ENCODE assay signal across 1 cellular context in genomic region chr1:1906185-1907097, GRCh38.
A peak's percentile ranks its signal among the peaks of the same experiment; 100 is the strongest.
TF ChIP-seq lines count a peak whose summit lies in the region.

No MANE protein-coding gene starts in this region.

TF ChIP-seq in HepG2, 621 proteins besides CTCF, POLR2A, EP300 and RAD21 (continued from another document and continues in another):
- TF ChIP-seq TBP (CRISPR knock-in tag; IDR thresholded peaks at IDR 0.05) (no peak), TARDBP (CRISPR knock-in tag; IDR thresholded peaks at IDR 0.05) (peak; percentile 84), MTA1 (CRISPR knock-in tag; IDR thresholded peaks at IDR 0.05; ENCODE audit: borderline replicate concordance) (peak; percentile 21; the same call in 1 of the 2 replicates), NONO (IDR thresholded peaks at IDR 0.05) (no peak), NONO (CRISPR knock-in tag; conservative IDR thresholded peaks at IDR 0.05) (0 out of 2 replicates have a peak, but pooled peaks have one; percentile 35), ZNF552 (CRISPR knock-in tag; IDR thresholded peaks at IDR 0.05; ENCODE audit: borderline replicate concordance) (no peak), HOXA5 (CRISPR knock-in tag; IDR thresholded peaks at IDR 0.05) (no peak), ZNF777 (CRISPR knock-in tag; IDR thresholded peaks at IDR 0.05) (0 out of 2 replicates have a peak, but pooled peaks have one; percentile 15), ZSCAN5A (CRISPR knock-in tag; IDR thresholded peaks at IDR 0.05; ENCODE audit: borderline replicate concordance) (no peak), FOXA3 (CRISPR knock-in tag; IDR thresholded peaks at IDR 0.05) (peak; percentile 36; the same call in 1 of the 2 replicates), PAXIP1 (CRISPR knock-in tag; conservative IDR thresholded peaks at IDR 0.05) (no peak), MYC (CRISPR knock-in tag; IDR thresholded peaks at IDR 0.05; ENCODE audit: borderline replicate concordance) (peak; percentile 68; the same call in 1 of the 2 replicates), IRX3 (CRISPR knock-in tag; IDR thresholded peaks at IDR 0.05; ENCODE audit: borderline replicate concordance, low read depth) (no peak), SMAD1 (CRISPR knock-in tag; IDR thresholded peaks at IDR 0.05; ENCODE audit: borderline replicate concordance, low read depth) (0 out of 2 replicates have a peak, but pooled peaks have one; percentile 50), EEA1 (CRISPR knock-in tag; IDR thresholded peaks at IDR 0.05; ENCODE audit: borderline replicate concordance) (0 out of 2 replicates have a peak, but pooled peaks have one; percentile 31), SPEN (CRISPR knock-in tag; IDR thresholded peaks at IDR 0.05; ENCODE audit: low read depth) (no peak), ZNF703 (CRISPR knock-in tag; IDR thresholded peaks at IDR 0.05; ENCODE audit: borderline replicate concordance) (no peak), GMEB2 (CRISPR knock-in tag; IDR thresholded peaks at IDR 0.05; ENCODE audit: low read depth) (no peak), ZBTB34 (CRISPR knock-in tag; IDR thresholded peaks at IDR 0.05) (no peak), ZNF260 (CRISPR knock-in tag; IDR thresholded peaks at IDR 0.05; ENCODE audit: borderline replicate concordance, low read depth) (no peak), POLR2G (IDR thresholded peaks at IDR 0.05; ENCODE audit: low read depth, low read length) (no peak), ZNF570 (CRISPR knock-in tag; IDR thresholded peaks at IDR 0.05; ENCODE audit: borderline replicate concordance) (no peak), HMG20B (CRISPR knock-in tag; conservative IDR thresholded peaks at IDR 0.05) (no peak), ZNF619 (CRISPR knock-in tag; IDR thresholded peaks at IDR 0.05) (no peak), THAP11 (CRISPR knock-in tag; IDR thresholded peaks at IDR 0.05) (peak; percentile 56), CC2D1A (CRISPR knock-in tag; IDR thresholded peaks at IDR 0.05) (no peak), ZNF646 (CRISPR knock-in tag; IDR thresholded peaks at IDR 0.05) (no peak), PRPF4 (IDR thresholded peaks at IDR 0.05; ENCODE audit: low read depth, low read length, poor library complexity, severe bottlenecking) (no peak), NR2F6 (IDR thresholded peaks at IDR 0.05) (peak; percentile 62; the same call in 1 of the 2 replicates), NR2F6 (CRISPR knock-in tag; IDR thresholded peaks at IDR 0.05) (peak; percentile 81), ZSCAN29 (CRISPR knock-in tag; conservative IDR thresholded peaks at IDR 0.05) (no peak), ELF3 (CRISPR knock-in tag; IDR thresholded peaks at IDR 0.05) (peak; percentile 57), PHF8 (CRISPR knock-in tag; IDR thresholded peaks at IDR 0.05) (no peak; the same call in 1 of the 2 replicates), ZNF883 (CRISPR knock-in tag; IDR thresholded peaks at IDR 0.05; ENCODE audit: not compliant biosample characterization) (no peak), ZNF317 (CRISPR knock-in tag; IDR thresholded peaks at IDR 0.05) (no peak), SALL1 (CRISPR knock-in tag; IDR thresholded peaks at IDR 0.05) (peak; percentile 76), ZBTB44 (CRISPR knock-in tag; IDR thresholded peaks at IDR 0.05) (no peak), E2F2 (CRISPR knock-in tag; IDR thresholded peaks at IDR 0.05; ENCODE audit: borderline replicate concordance) (no peak), IRF2 (CRISPR knock-in tag; IDR thresholded peaks at IDR 0.05) (0 out of 2 replicates have a peak, but pooled peaks have one; percentile 39), MAX (IDR thresholded peaks at IDR 0.05) (peak; percentile 77), ARID3A (IDR thresholded peaks at IDR 0.05; ENCODE audit: low read depth, low read length) (peak; percentile 42; the same call in 1 of the 2 replicates), KLF16 (CRISPR knock-in tag; IDR thresholded peaks at IDR 0.05) (peak in 1 of 2 experiments; percentile 71; a peak in 1 of 4 replicates), YEATS2 (CRISPR knock-in tag; IDR thresholded peaks at IDR 0.05; ENCODE audit: borderline replicate concordance) (peak; percentile 40; the same call in 1 of the 2 replicates), STAG1 (CRISPR knock-in tag; IDR thresholded peaks at IDR 0.05) (peak; percentile 98), ZNF124 (CRISPR knock-in tag; IDR thresholded peaks at IDR 0.05) (no peak; the same call in 1 of the 2 replicates), SSRP1 (CRISPR knock-in tag; IDR thresholded peaks at IDR 0.05) (peak; percentile 39; the same call in 1 of the 2 replicates)
